Comparison of ENCODE assay signal across 12 cellular contexts in the genomic region with DNA sequence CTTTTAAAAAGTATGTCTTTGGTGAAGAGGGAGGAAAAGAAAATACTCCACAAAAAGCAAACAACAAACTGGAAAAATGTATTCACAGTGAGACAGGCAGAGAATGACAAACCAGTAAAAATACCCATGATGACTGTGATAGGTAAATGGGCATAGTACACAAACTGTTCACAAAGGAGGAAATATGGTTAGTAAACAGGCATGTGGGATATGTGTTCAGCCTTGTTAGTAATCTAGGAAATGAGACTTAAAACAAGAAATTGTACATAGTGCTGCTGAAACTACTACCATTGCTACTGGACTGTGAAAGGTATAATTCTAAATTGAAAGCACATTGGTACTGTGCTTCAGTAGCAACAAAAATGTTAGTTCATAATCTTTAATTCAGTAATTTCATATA.
DNase-seq lines count a peak whose midpoint lies in the region; ATAC-seq lines count a peak whose summit lies in the region.
"Had no signal": no experiment of that assay in that cellular context is flagged by ENCODE, and none has a peak within 500 bp of the region (broad histone marks: within the 10 kb centered on the region; RNA-seq: fewer than 3 reads in every experiment).

No MANE protein-coding gene starts in this region.

- no peak for DNase-seq in stimulated activated naive CD4-positive, alpha-beta T cell treated with Interleukin-2 at 50 U/mL for 16 hours (lab: John Stamatoyannopoulos, UW)
- no peak for DNase-seq in NCI-H510A (lab: John Stamatoyannopoulos, UW)
- DNase-seq in NCI-H146 treated with DMSO at 0.1 percent for 48 hours (lab: John Stamatoyannopoulos, UW; ENCODE audit: unreplicated experiment), result no peak
- no peak for DNase-seq in hepatic stellate cell (ENCODE audit: low spot score)
- DNase-seq: activated CD4-positive, alpha-beta T cell treated with anti-CD3 and anti-CD28 coated beads, Interleukin-2, amount 10 ng/mL, durations not matched to agents 7 days and 5 days; effector memory CD8-positive, alpha-beta T cell; right lobe of liver; SK-N-SH had no signal

- ATAC-seq in GM18499 (IDR thresholded peaks at IDR 0.05; ENCODE audit: insufficient read depth, unreplicated experiment) (peak; percentile 86), GM19452 (IDR thresholded peaks at IDR 0.05; ENCODE audit: unreplicated experiment) (peak; percentile 63), HG02870 (IDR thresholded peaks at IDR 0.05; ENCODE audit: unreplicated experiment) (peak; percentile 85), HG03558 (IDR thresholded peaks at IDR 0.05; ENCODE audit: extremely low read depth, unreplicated experiment) (peak; percentile 86)
- ATAC-seq: effector memory CD8-positive, alpha-beta T cell had no signal
